16 cellular contexts compared by ENCODE assay signal in genomic region chr5:19745247-19745646, GRCh38.
DNase-seq lines count a peak whose midpoint lies in the region; FAIRE-seq and TF ChIP-seq lines count a peak whose summit lies in the region.
"Had no signal": no experiment of that assay in that cellular context is flagged by ENCODE, and none has a peak within 500 bp of the region (broad histone marks: within the 10 kb centered on the region; RNA-seq: fewer than 3 reads in every experiment).

No MANE protein-coding gene starts in this region.

- H2AK5ac ChIP-seq in H9 (ENCODE audit: insufficient read length, low read length) (no peak overlapping the region), H1 (ENCODE audit: low read depth, low read length) (no peak overlapping the region)

- no peak overlapping the region for H3T11ph ChIP-seq in H9 (ENCODE audit: low read length)

- no peak for TF ChIP-seq POLR2A in H1 (IDR thresholded peaks at IDR 0.05; ENCODE audit: control extremely low read depth in 1 of 2, low read depth in 2 of 2, low read length in 2 of 2)

- no peak for TF ChIP-seq EP300 in H1 (IDR thresholded peaks at IDR 0.05; ENCODE audit: borderline replicate concordance in 1 of 2, low read depth in 2 of 2, low read length in 2 of 2)

- H3K27me3 Mint-ChIP-seq in H9 (ENCODE audit: low read depth) (no peaks in the 10 kb centered on the region), neural progenitor cell (ENCODE audit: insufficient read depth, low read depth) (no peaks in the 10 kb centered on the region)
- H3K27me3 Mint-ChIP-seq: B cell had no signal

- H3K4me3 Mint-ChIP-seq in H9 (no peak overlapping the region), neural progenitor cell (no peak overlapping the region)
- H3K4me3 Mint-ChIP-seq: B cell; CD8-positive, alpha-beta T cell had no signal

- no CpG with 5 or more reads among the region's 3 CpGs for WGBS in H9 (ENCODE audit: extremely low coverage, insufficient read length, low lambda C conversion rate)
- 70% methylated on average over 3 of the region's 3 CpGs; no CpG with 5 or more reads in 1 of the 2 experiments for WGBS in H1 (ENCODE audit: extremely low coverage in 1 of 2, insufficient coverage in 1 of 2, insufficient read length in 1 of 2, insufficient replicate concordance in 2 of 2, low coverage in 1 of 2, low lambda C conversion rate in 2 of 2, missing lambda C conversion rate in 1 of 2), 2 experiments

- H3K9me3 Mint-ChIP-seq in H9 (no peaks in the 10 kb centered on the region), neural progenitor cell (no peaks in the 10 kb centered on the region)

- H3K4ac ChIP-seq in H9 (ENCODE audit: low read depth, low read length) = no peak overlapping the region
- no peak overlapping the region for H3K4ac ChIP-seq in H1 (replicated peaks; ENCODE audit: insufficient read length, low read depth, low read length)

- no peaks in the 10 kb centered on the region for H3K36me3 ChIP-seq in H1 (ENCODE audit: control insufficient read depth in 2 of 4, insufficient read depth in 4 of 4, low read length in 3 of 4)
- no peaks in the 10 kb centered on the region for H3K36me3 ChIP-seq in neural progenitor cell

- H3K4me1 ChIP-seq in H9 (ENCODE audit: insufficient read depth, low read length) = no peaks in the 10 kb centered on the region
- peaks cover 0 to 2% (median 1%) of the 10 kb centered on the region in 4 experiments; a peak in 1 of 7 replicates for H3K4me1 ChIP-seq in H1 (replicated peaks in 1 of 4; ENCODE audit: control insufficient read depth in 3 of 4, insufficient read depth in 4 of 4, low read length in 3 of 4)
- H3K4me1 ChIP-seq in neural progenitor cell = peaks cover 5% of the 10 kb centered on the region
- H3K4me1 ChIP-seq: Caco-2 had no signal

- TF ChIP-seq CTCF in H9 (conservative IDR thresholded peaks at IDR 0.05) (no peak), H1 (IDR thresholded peaks at IDR 0.05; ENCODE audit: control extremely low read depth in 1 of 3, insufficient read depth in 1 of 3, low read depth in 1 of 3, low read length in 3 of 3) (no peak), neural progenitor cell (IDR thresholded peaks at IDR 0.05) (no peak)

- H3K56ac ChIP-seq in H9 (ENCODE audit: insufficient read length, low read depth, low read length) = no peak overlapping the region
- no peak overlapping the region for H3K56ac ChIP-seq in H1 (replicated peaks; ENCODE audit: insufficient read length, low read depth, low read length)

- no peaks in the 10 kb centered on the region for H3K27me3 ChIP-seq in H9 (ENCODE audit: insufficient read depth, low read length)
- H3K27me3 ChIP-seq in H1 (replicated peaks in 1 of 4; ENCODE audit: control insufficient read depth in 3 of 4, extremely low read depth in 1 of 4, insufficient read depth in 3 of 4, low read length in 3 of 4) = no peaks in the 10 kb centered on the region
- no peaks in the 10 kb centered on the region for H3K27me3 ChIP-seq in neural progenitor cell

- TF ChIP-seq RAD21 in H1 (IDR thresholded peaks at IDR 0.05 in 1 of 2, conservative IDR thresholded peaks at IDR 0.05 in 1 of 2; ENCODE audit: low read depth in 2 of 2, low read length in 2 of 2) = no peak

- H3K27ac Mint-ChIP-seq in H9 = peak overlapping the region in 2 of 3 experiments; percentile 25 to 48; a peak in 3 of 7 replicates
- H3K27ac Mint-ChIP-seq in neural progenitor cell = no peak overlapping the region
- H3K27ac Mint-ChIP-seq: B cell; CD8-positive, alpha-beta T cell had no signal

- no peaks in the 10 kb centered on the region for H3K9me3 ChIP-seq in H9 (ENCODE audit: control insufficient read depth, low read depth, low read length)
- no peaks in the 10 kb centered on the region for H3K9me3 ChIP-seq in H1 (ENCODE audit: insufficient read depth in 2 of 2, low read depth in 1 of 2, low read length in 1 of 2)
- H3K9me3 ChIP-seq in neural progenitor cell (ENCODE audit: low read depth) = no peaks in the 10 kb centered on the region
- H3K9me3 ChIP-seq: Caco-2 had no signal

- H2BK5ac ChIP-seq in H9 (ENCODE audit: insufficient read length, low read length) (no peak overlapping the region), H1 (ENCODE audit: low read depth, low read length) (no peak overlapping the region)

- no peak overlapping the region for H3K4me2 ChIP-seq in H9 (ENCODE audit: insufficient read depth, insufficient read length, low read length)
- no peak overlapping the region; a peak in 1 of 4 replicates for H3K4me2 ChIP-seq in H1 (ENCODE audit: insufficient read depth in 1 of 2, low read depth in 2 of 2, low read length in 2 of 2)
- H3K4me2 ChIP-seq in neural progenitor cell = no peak overlapping the region

- H3K36me3 Mint-ChIP-seq in H9 (ENCODE audit: insufficient read depth in 1 of 3, low read depth in 3 of 3) = no peaks in the 10 kb centered on the region
- H3K36me3 Mint-ChIP-seq in neural progenitor cell = no peaks in the 10 kb centered on the region
- H3K36me3 Mint-ChIP-seq: CD8-positive, alpha-beta T cell had no signal

- H3K14ac ChIP-seq in H9 (ENCODE audit: insufficient read depth, low read length) = no peak overlapping the region
- H3K14ac ChIP-seq in H1 (ENCODE audit: insufficient read length) = no peak overlapping the region

- H2BK15ac ChIP-seq in H9 (ENCODE audit: low read depth, low read length) (no peak overlapping the region), H1 (ENCODE audit: low read length) (no peak overlapping the region)

- CTCF ChIA-PET in H1 (lab: Charles Lee; ENCODE audit: partially characterized antibody) = interaction anchor here (1.4 to 1.7 kb wide), 2 partner anchors 21 to 119 kb away, joined by 3 to 4 read pairs; no protein-coding TSS in a partner anchor

- H3K18ac ChIP-seq in H9 (ENCODE audit: insufficient read length, low read depth, low read length) = no peak overlapping the region
- no peak overlapping the region for H3K18ac ChIP-seq in H1 (ENCODE audit: extremely low read depth, low read length)

- H4K91ac ChIP-seq in H9 (ENCODE audit: insufficient read length, low read depth, low read length) (no peak overlapping the region), H1 (replicated peaks; ENCODE audit: insufficient read length, low read length) (no peak overlapping the region)

- POLR2A ChIA-PET in H1 (lab: Charles Lee; ENCODE audit: partially characterized antibody) = interaction anchor here (0.5 kb wide), 1 partner anchor 10 kb away, joined by 3 read pairs; no protein-coding TSS in a partner anchor

- H3K4me1 Mint-ChIP-seq in H9 (peaks cover 8 to 9% of the 10 kb centered on the region in 2 experiments), neural progenitor cell (no peaks in the 10 kb centered on the region)
- H3K4me1 Mint-ChIP-seq: B cell had no signal

- H4K5ac ChIP-seq in H9 (ENCODE audit: insufficient read length, low read depth, low read length) (no peak overlapping the region), H1 (ENCODE audit: insufficient read length, low read depth, low read length) (no peak overlapping the region)

- H4K8ac ChIP-seq in H9 (replicated peaks; ENCODE audit: insufficient read length, low read depth, low read length) = no peak overlapping the region
- H4K8ac ChIP-seq in H1 (ENCODE audit: extremely low read depth, insufficient read depth, low read length) = peak overlapping the region; percentile 23; the same call in 1 of the 2 replicates

- H4K20me1 ChIP-seq in H9 (ENCODE audit: control insufficient read depth, insufficient read depth, insufficient read length) (no peaks in the 10 kb centered on the region), H1 (replicated peaks in 1 of 2; ENCODE audit: control insufficient read depth in 1 of 2, insufficient read depth in 2 of 2, low read length in 2 of 2) (no peaks in the 10 kb centered on the region), neural progenitor cell (ENCODE audit: low read depth) (no peaks in the 10 kb centered on the region)

- DNase-seq in ELF-1 (ENCODE audit: low read depth, low spot score) (peak; percentile 6), H9 (no peak), H1 (ENCODE audit: low read depth in 1 of 2, low spot score in 2 of 2) (peak in 1 of 2 experiments; percentile 46), neural progenitor cell (ENCODE audit: low spot score) (peak; percentile 5), ureter (ENCODE audit: low spot score) (no peak), Ammon's horn (ENCODE audit: low spot score) (no peak)
- no peak for DNase-seq in activated CD4-positive, CD25-positive, alpha-beta regulatory T cell treated with anti-CD3 and anti-CD28 coated beads, Interleukin-2, amount 50 U/mL, for 72 hours
- DNase-seq: ACHN; Caco-2; CD8-positive, alpha-beta T cell; DND-41; GF-D8; IMR-90 had no signal

- H2BK12ac ChIP-seq in H9 (ENCODE audit: insufficient read length, low read depth, low read length) (no peak overlapping the region), H1 (ENCODE audit: low read depth, low read length) (no peak overlapping the region)

- no peak overlapping the region for H2BK120ac ChIP-seq in H9 (ENCODE audit: low read depth, low read length, poor library complexity, severe bottlenecking)
- no peak overlapping the region for H2BK120ac ChIP-seq in H1 (replicated peaks; ENCODE audit: low read depth, low read length)

- no peak overlapping the region for H3K9ac ChIP-seq in H9 (ENCODE audit: extremely low read depth, insufficient read length, low read length)
- H3K9ac ChIP-seq in H1 (replicated peaks in 1 of 4; ENCODE audit: extremely low read depth in 1 of 4, low read depth in 3 of 4, low read length in 3 of 4) = no peak overlapping the region
- H3K9ac ChIP-seq in neural progenitor cell = no peak overlapping the region

- no peaks in the 10 kb centered on the region for H3K23me2 ChIP-seq in H9 (ENCODE audit: insufficient read length, low read depth, low read length, poor library complexity, severe bottlenecking)
- no peaks in the 10 kb centered on the region for H3K23me2 ChIP-seq in H1 (ENCODE audit: low read depth, low read length)

- no peaks in the 10 kb centered on the region for H3F3A ChIP-seq in neural progenitor cell (ENCODE audit: low read depth)

- H3K4me3 ChIP-seq in H1 (ENCODE audit: extremely low read depth in 1 of 4, insufficient read depth in 2 of 4, low read depth in 3 of 4, low read length in 4 of 4) (no peak overlapping the region), neural progenitor cell (no peak overlapping the region)

- H3K79me1 ChIP-seq in H9 (ENCODE audit: insufficient read depth, low read depth, low read length, poor library complexity, severe bottlenecking) (no peaks in the 10 kb centered on the region), H1 (ENCODE audit: low read depth, low read length) (no peaks in the 10 kb centered on the region)

- no peak overlapping the region for H3K23ac ChIP-seq in H9 (ENCODE audit: insufficient read length, low read depth, low read length)
- H3K23ac ChIP-seq in H1 (ENCODE audit: insufficient read length) = no peak overlapping the region

- FAIRE-seq in H1 (lab: Jason Lieb, UNC) = peak; percentile 60
- FAIRE-seq: GM19239 had no signal

- H2AFZ ChIP-seq in H9 (ENCODE audit: low read length) (no peak overlapping the region), H1 (ENCODE audit: low read length) (peak overlapping the region; percentile 12; the same call in 1 of the 2 replicates), neural progenitor cell (replicated peaks) (peak overlapping the region; percentile 69)

- H2BK20ac ChIP-seq in H9 (ENCODE audit: low read depth, low read length, poor library complexity, severe bottlenecking) = no peak overlapping the region
- no peak overlapping the region for H2BK20ac ChIP-seq in H1 (ENCODE audit: low read length)

- H3K27ac ChIP-seq in H9 (ENCODE audit: insufficient read length, low read depth, low read length) (no peak overlapping the region), H1 (ENCODE audit: low read depth, low read length) (no peak overlapping the region), neural progenitor cell (no peak overlapping the region)
- H3K27ac ChIP-seq: C4-2B had no signal

- no peaks in the 10 kb centered on the region for H3K79me2 ChIP-seq in H9 (ENCODE audit: insufficient read depth, low read length)
- H3K79me2 ChIP-seq in H1 (ENCODE audit: control insufficient read depth in 1 of 2, insufficient read depth in 2 of 2, low read length in 2 of 2) = no peaks in the 10 kb centered on the region
- H3K79me2 ChIP-seq in neural progenitor cell (ENCODE audit: low read depth) = no peaks in the 10 kb centered on the region

Comparison
In these comparisons a context has a peak if more than half of its experiments do, and no peak if none do; other contexts are left out.
1. DNase-seq: peak in ELF-1 (single experiment) and neural progenitor cell (single experiment); none in H9 (single experiment), activated CD4-positive, CD25-positive, alpha-beta regulatory T cell treated with anti-CD3 and anti-CD28 coated beads, Interleukin-2, amount 50 U/mL, for 72 hours (single experiment), ureter (single experiment) and Ammon's horn (single experiment).